Comparison of ENCODE assay signal across 8 cellular contexts in the genomic region with DNA sequence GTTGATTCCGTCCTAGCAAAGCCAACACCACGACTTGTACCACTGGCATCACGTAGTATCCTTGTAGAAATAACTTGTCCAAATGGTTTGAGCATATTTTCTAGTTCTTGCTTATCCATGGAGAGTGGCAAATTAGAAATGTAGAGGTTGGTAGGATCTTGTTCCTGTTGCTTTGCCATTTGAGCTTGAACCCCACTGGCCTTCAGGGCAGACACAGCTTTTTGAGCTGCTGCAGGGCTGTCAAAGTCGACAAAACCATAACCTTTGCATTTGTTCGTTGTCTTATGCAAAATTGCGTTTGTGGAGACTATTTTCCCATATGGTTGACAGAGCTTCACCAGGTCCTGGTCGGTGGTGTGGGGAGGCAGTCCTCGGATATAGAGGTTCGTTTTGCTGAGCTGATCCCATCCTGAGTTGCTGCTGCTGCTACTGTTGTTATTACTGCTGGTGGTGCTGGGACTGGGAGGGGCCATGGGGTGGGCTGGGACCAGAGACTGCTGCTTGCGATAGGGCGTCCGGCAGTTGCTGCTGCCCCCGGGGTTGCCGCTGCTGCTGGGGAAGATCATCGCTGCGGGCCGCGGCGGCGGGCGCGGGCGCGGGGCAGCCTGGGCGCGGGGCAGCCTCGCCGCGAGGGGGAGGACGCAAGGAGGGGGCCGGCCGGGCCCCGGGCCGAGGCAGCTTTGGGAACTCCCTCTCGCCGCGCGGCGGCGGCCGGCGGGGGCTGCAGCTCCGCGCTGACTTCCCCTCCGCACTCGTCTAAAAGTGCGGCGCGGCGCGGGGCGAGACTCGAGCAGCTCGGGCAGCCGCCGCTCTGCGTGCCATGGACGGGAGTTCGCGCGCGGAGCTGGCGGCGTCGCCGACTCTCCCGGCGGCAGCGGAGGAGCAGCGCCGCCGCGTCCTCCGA.
DNase-seq lines count a peak whose midpoint lies in the region; ATAC-seq and TF ChIP-seq lines count a peak whose summit lies in the region.
"Not testable (repeated sequence)": the region's sequence is repeated elsewhere in the genome, so short reads cannot be mapped to it uniquely, and the experiment has no call there.

No MANE protein-coding gene starts in this region.

- H3K9me2 ChIP-seq in DOHH2 (replicated peaks; ENCODE audit: control insufficient read depth, low read length): not testable (repeated sequence)

- DNase-seq in HUDEP-2 (lab: John Stamatoyannopoulos, UW; ENCODE audit: unreplicated experiment in 76 of 76) (peak in 72 of 76 experiments; percentile 8 to 79 (median 60)), SIG-M5 treated with dmso at 0.1 percent for 504 hours (lab: John Stamatoyannopoulos, UW; ENCODE audit: unreplicated experiment) (peak; percentile 70), activated gamma-delta T cell treated with Interleukin-2 at 50 U/mL for 16 hours (peak; percentile 8), fibroblast of peridontal ligament (ENCODE audit: extremely low read depth) (peak; percentile 27)
- DNase-seq in stimulated activated naive B cell treated with anti-CD40 and anti-IgM and Interleukin-4, amounts not matched to agents 10 μg/mL and 1 μg/mL and 100 μg/mL, for 72 hours: peak; percentile 34

- not testable (repeated sequence) for H3K27me3 ChIP-seq in DOHH2 (ENCODE audit: control insufficient read depth, low read length); mucosa of rectum (ENCODE audit: control insufficient read depth in 2 of 2, insufficient read depth in 2 of 2, low read length in 2 of 2)

- TF ChIP-seq CTCF in DOHH2 (IDR thresholded peaks at IDR 0.05; ENCODE audit: low read depth, low read length, poor library complexity, severe bottlenecking): not testable (repeated sequence)

- H3K4me1 ChIP-seq in DOHH2 (ENCODE audit: control insufficient read depth, low read length): peaks cover 47% of the 10 kb centered on the region
- H3K4me1 ChIP-seq in mucosa of rectum (ENCODE audit: control insufficient read depth in 2 of 2, insufficient read depth in 2 of 2, low read length in 2 of 2): not testable (repeated sequence)

- not testable (repeated sequence) for H3K27me3 Mint-ChIP-seq in stimulated activated naive B cell treated with anti-CD40 and anti-IgM and Interleukin-4, amounts not matched to agents 10 μg/mL and 1 μg/mL and 100 μg/mL, for 72 hours

- peak overlapping the region; percentile 78 to 82 for H3K4me3 Mint-ChIP-seq in stimulated activated naive B cell treated with anti-CD40 and anti-IgM and Interleukin-4, amounts not matched to agents 10 μg/mL and 1 μg/mL and 100 μg/mL, for 72 hours

- H3K4me1 Mint-ChIP-seq in stimulated activated naive B cell treated with anti-CD40 and anti-IgM and Interleukin-4, amounts not matched to agents 10 μg/mL and 1 μg/mL and 100 μg/mL, for 72 hours: peaks cover 19 to 25% of the 10 kb centered on the region in 2 donors

- H3K27ac ChIP-seq in DOHH2 (ENCODE audit: low read depth, low read length): not testable (repeated sequence)
- peak overlapping the region in 1 of 2 donors; percentile 48 for H3K27ac ChIP-seq in mucosa of rectum (ENCODE audit: low read depth in 2 of 2, low read length in 2 of 2)

- H3K79me2 ChIP-seq in DOHH2 (ENCODE audit: control insufficient read depth, low read length): not testable (repeated sequence)

- ATAC-seq in GM21576 (IDR thresholded peaks at IDR 0.05; ENCODE audit: unreplicated experiment): peak; percentile 43
- peak; percentile 69 to 78 for ATAC-seq in stimulated activated naive B cell treated with anti-CD40 and anti-IgM and Interleukin-4, amounts not matched to agents 10 μg/mL and 1 μg/mL and 100 μg/mL, for 72 hours (replicated peaks)

- H3K27ac Mint-ChIP-seq in stimulated activated naive B cell treated with anti-CD40 and anti-IgM and Interleukin-4, amounts not matched to agents 10 μg/mL and 1 μg/mL and 100 μg/mL, for 72 hours: peak overlapping the region; percentile 62

- H3K4me2 ChIP-seq in DOHH2 (ENCODE audit: low read length): peak overlapping the region; percentile 65

- not testable (repeated sequence) for H3F3A ChIP-seq in DOHH2 (ENCODE audit: control insufficient read depth, insufficient read depth)

- not testable (repeated sequence) for H3K36me3 Mint-ChIP-seq in stimulated activated naive B cell treated with anti-CD40 and anti-IgM and Interleukin-4, amounts not matched to agents 10 μg/mL and 1 μg/mL and 100 μg/mL, for 72 hours

- H3K4me3 ChIP-seq in DOHH2 (ENCODE audit: low read length) (peak overlapping the region; percentile 70), mucosa of rectum (ENCODE audit: low read length in 2 of 2) (peak overlapping the region; percentile 42 to 69)

- H4K20me1 ChIP-seq in DOHH2 (ENCODE audit: control insufficient read depth, insufficient read depth, low read depth, low read length): not testable (repeated sequence)

- H3K9ac ChIP-seq in mucosa of rectum (ENCODE audit: low read depth in 1 of 2, low read length in 2 of 2): peak overlapping the region in 1 of 2 donors; percentile 42

- not testable (repeated sequence) for H3K9me3 ChIP-seq in DOHH2 (ENCODE audit: control insufficient read depth, insufficient read depth, low read length); mucosa of rectum (ENCODE audit: control insufficient read depth in 2 of 2, low read length in 2 of 2)

- H3K9me3 Mint-ChIP-seq in stimulated activated naive B cell treated with anti-CD40 and anti-IgM and Interleukin-4, amounts not matched to agents 10 μg/mL and 1 μg/mL and 100 μg/mL, for 72 hours: not testable (repeated sequence)

- not testable (repeated sequence) for H3K36me3 ChIP-seq in DOHH2 (ENCODE audit: control insufficient read depth, low read length); mucosa of rectum (ENCODE audit: control insufficient read depth in 2 of 2, insufficient read depth in 2 of 2, low read length in 2 of 2)

Comparison
In these comparisons a context has a peak if more than half of its experiments do, and no peak if none do; other contexts are left out.
1. DNase-seq: peak in every context shown above with its lines; median percentile 70 in SIG-M5 treated with dmso at 0.1 percent for 504 hours; 60 in HUDEP-2; 34 in stimulated activated naive B cell treated with anti-CD40 and anti-IgM and Interleukin-4, amounts not matched to agents 10 μg/mL and 1 μg/mL and 100 μg/mL, for 72 hours; 27 in fibroblast of peridontal ligament; 8 in activated gamma-delta T cell treated with Interleukin-2 at 50 U/mL for 16 hours.